20 cellular contexts compared by ENCODE assay signal in genomic region chr7:548401-548800, GRCh38. TPM values are rescaled to one million over a fixed set of nuclear protein-coding genes. Genes with fewer than 3 reads are reported as not detected.
DNase-seq lines count a peak whose midpoint lies in the region; ATAC-seq, FAIRE-seq and TF ChIP-seq lines count a peak whose summit lies in the region.
"Had no signal": no experiment of that assay in that cellular context is flagged by ENCODE, and none has a peak within 500 bp of the region (broad histone marks: within the 10 kb centered on the region; RNA-seq: fewer than 3 reads in every experiment).

No MANE protein-coding gene starts in this region.

- no peak for TF ChIP-seq CTCF in Caco-2 (IDR thresholded peaks at IDR 0.05; ENCODE audit: insufficient read depth in 1 of 2, low read depth in 1 of 2, low read length in 1 of 2, severe bottlenecking in 1 of 2, unreplicated experiment in 1 of 2)
- no peak for TF ChIP-seq CTCF in RWPE1 (conservative IDR thresholded peaks at IDR 0.05; ENCODE audit: low read depth)
- no peak for TF ChIP-seq CTCF in gastrocnemius medialis (IDR thresholded peaks at IDR 0.05 in 4 of 5, conservative IDR thresholded peaks at IDR 0.05 in 1 of 5)

- H3K4ac ChIP-seq in mesenchymal stem cell (ENCODE audit: low read depth in 1 of 2, low read length in 2 of 2): no peak overlapping the region

- no peak overlapping the region for H2BK15ac ChIP-seq in mesenchymal stem cell (ENCODE audit: low read depth, poor library complexity, severe bottlenecking)

- H3K36me3 ChIP-seq in Caco-2 (ENCODE audit: control insufficient read depth, insufficient read depth, low read length): no peaks in the 10 kb centered on the region; the same call in 1 of the 2 replicates
- peaks cover 0 to 12% of the 10 kb centered on the region in 2 experiments for H3K36me3 ChIP-seq in mesenchymal stem cell (ENCODE audit: control insufficient read depth in 1 of 2, insufficient read depth in 2 of 2, low read depth in 1 of 2, low read length in 2 of 2)
- no peaks in the 10 kb centered on the region for H3K36me3 ChIP-seq in small intestine (ENCODE audit: control insufficient read depth in 2 of 2, insufficient read depth in 2 of 2, low read length in 2 of 2)
- H3K36me3 ChIP-seq in gastrocnemius medialis: no peaks in the 10 kb centered on the region
- H3K36me3 ChIP-seq: HAP-1 had no signal

- H2AK5ac ChIP-seq in mesenchymal stem cell (ENCODE audit: low read length, severe bottlenecking): no peak overlapping the region

- 92% methylated on average over 11 of the region's 11 CpGs for WGBS in mesenchymal stem cell
- whole genome bisulfite sequencing in small intestine, 3 donors: 88 to 95% (median 90%) methylated on average over 11 of the region's 11 CpGs

- intact Hi-C loops in Caco-2 (cut with micrococcal nuclease; ENCODE audit: unreplicated experiment) (no loop called here), gastrocnemius medialis (cut with DNase I; ENCODE audit: low total_unique reads) (no loop called here)

- in situ Hi-C loops in gastrocnemius medialis (cut with MboI; ENCODE audit: low sequenced_read_pairs in 4 of 4): no loop called here

- POLR2A ChIA-PET in Caco-2 (lab: Charles Lee) (no interaction called here), RWPE1 (lab: Yijun Ruan, JAX; ENCODE audit: low non-redundant PET) (no interaction called here)

- CTCF ChIA-PET in Caco-2 (lab: Charles Lee) (no interaction called here), RWPE1 (lab: Yijun Ruan, JAX) (no interaction called here)

- H3K4me3 ChIP-seq in Caco-2 (ENCODE audit: low read depth, low read length) (no peak overlapping the region), mesenchymal stem cell (ENCODE audit: insufficient read depth in 1 of 2, low read depth in 1 of 2, low read length in 2 of 2) (no peak overlapping the region), small intestine (ENCODE audit: low read depth in 1 of 2, low read length in 2 of 2) (no peak overlapping the region), gastrocnemius medialis (no peak overlapping the region)
- H3K4me3 ChIP-seq: GM12878, GM23248, HAP-1 had no signal

- H3K36me3 Mint-ChIP-seq in Caco-2 (ENCODE audit: insufficient read depth, unreplicated experiment): peaks cover 6% of the 10 kb centered on the region
- peaks cover 16 to 32% of the 10 kb centered on the region in 2 donors for H3K36me3 Mint-ChIP-seq in stimulated activated naive B cell treated with anti-CD40 and anti-IgM and Interleukin-4, amounts not matched to agents 10 μg/mL and 1 μg/mL and 100 μg/mL, for 72 hours

- H3K27ac ChIP-seq in RWPE1 (peak overlapping the region; percentile 34; the same call in 1 of the 2 replicates), mesenchymal stem cell (ENCODE audit: low read length, poor library complexity, severe bottlenecking) (no peak overlapping the region), small intestine (ENCODE audit: low read depth in 1 of 2, low read length in 1 of 2) (no peak overlapping the region), gastrocnemius medialis (no peak overlapping the region)
- H3K27ac ChIP-seq: C4-2B, GM23248 had no signal

- H3K9ac ChIP-seq in mesenchymal stem cell (ENCODE audit: low read length): no peak overlapping the region
- H3K9ac ChIP-seq: GM23248 had no signal

- no peak for FAIRE-seq in small intestine (lab: Jason Lieb, UNC)
- FAIRE-seq: A204.1, GM12878, GM19239, HepG2 had no signal

- H3K23ac ChIP-seq in mesenchymal stem cell (ENCODE audit: low read length in 2 of 2): no peak overlapping the region

- H3K18ac ChIP-seq in mesenchymal stem cell (ENCODE audit: low read depth in 1 of 2, low read length in 2 of 2): no peak overlapping the region

- no TSS peak for BruUV-seq in Caco-2 (replicated peaks; lab: Mats Ljungman, UMichigan)

- no peaks in the 10 kb centered on the region for H3K27me3 Mint-ChIP-seq in Caco-2 (ENCODE audit: insufficient read depth, unreplicated experiment)
- H3K27me3 Mint-ChIP-seq in stimulated activated naive B cell treated with anti-CD40 and anti-IgM and Interleukin-4, amounts not matched to agents 10 μg/mL and 1 μg/mL and 100 μg/mL, for 72 hours: peaks cover 0 to 3% of the 10 kb centered on the region in 2 donors
- H3K27me3 Mint-ChIP-seq: CD4-positive, alpha-beta T cell; IgD-negative memory B cell had no signal

- H3K27me3 ChIP-seq in Caco-2 (replicated peaks; ENCODE audit: control insufficient read depth, insufficient read depth, low read length) (no peaks in the 10 kb centered on the region), mesenchymal stem cell (ENCODE audit: control insufficient read depth in 1 of 2, insufficient read depth in 1 of 2, low read length in 2 of 2) (peaks cover 0 to 5% of the 10 kb centered on the region in 2 experiments), small intestine (ENCODE audit: control insufficient read depth in 2 of 2, insufficient read depth in 2 of 2, low read length in 2 of 2) (no peaks in the 10 kb centered on the region), gastrocnemius medialis (no peaks in the 10 kb centered on the region)

- H3K9me3 Mint-ChIP-seq in Caco-2 (ENCODE audit: unreplicated experiment): no peaks in the 10 kb centered on the region
- peaks cover 4 to 5% of the 10 kb centered on the region in 2 donors for H3K9me3 Mint-ChIP-seq in stimulated activated naive B cell treated with anti-CD40 and anti-IgM and Interleukin-4, amounts not matched to agents 10 μg/mL and 1 μg/mL and 100 μg/mL, for 72 hours
- H3K9me3 Mint-ChIP-seq: CD4-positive, alpha-beta T cell had no signal

- no peak for TF ChIP-seq POLR2A in gastrocnemius medialis (IDR thresholded peaks at IDR 0.05)

- no peak overlapping the region for H2BK12ac ChIP-seq in mesenchymal stem cell (ENCODE audit: low read length in 2 of 2)

- DNase-seq in Caco-2 (no peak), RWPE1 (ENCODE audit: low spot score) (no peak), mesenchymal stem cell (no peak), small intestine (no peak), DMS 273 treated with DMSO at 0.1 percent for 48 hours (lab: John Stamatoyannopoulos, UW) (no peak), gastrocnemius medialis (no peak)
- DNase-seq in stimulated activated naive B cell treated with anti-CD40 and anti-IgM and Interleukin-4, amounts not matched to agents 10 μg/mL and 1 μg/mL and 100 μg/mL, for 72 hours: no peak
- DNase-seq: ACHN; AML-193; CD4-positive, alpha-beta T cell; DND-41; EL; GM23248 had no signal

- H2AFZ ChIP-seq in mesenchymal stem cell (ENCODE audit: low read depth, low read length): no peak overlapping the region
- H2AFZ ChIP-seq: GM23248 had no signal

- H3K9me3 ChIP-seq in Caco-2: no peaks in the 10 kb centered on the region
- no peaks in the 10 kb centered on the region for H3K9me3 ChIP-seq in mesenchymal stem cell (ENCODE audit: control insufficient read depth, low read length)
- H3K9me3 ChIP-seq in small intestine (ENCODE audit: control insufficient read depth, low read depth): no peaks in the 10 kb centered on the region
- H3K9me3 ChIP-seq in gastrocnemius medialis: no peaks in the 10 kb centered on the region
- H3K9me3 ChIP-seq: HAP-1 had no signal

- peaks cover 5% of the 10 kb centered on the region for H3K4me1 Mint-ChIP-seq in Caco-2 (ENCODE audit: low read depth, unreplicated experiment)
- peaks cover 0 to 2% of the 10 kb centered on the region in 2 donors for H3K4me1 Mint-ChIP-seq in stimulated activated naive B cell treated with anti-CD40 and anti-IgM and Interleukin-4, amounts not matched to agents 10 μg/mL and 1 μg/mL and 100 μg/mL, for 72 hours
- H3K4me1 Mint-ChIP-seq: IgD-negative memory B cell had no signal

- no peak for ATAC-seq in stimulated activated naive B cell treated with anti-CD40 and anti-IgM and Interleukin-4, amounts not matched to agents 10 μg/mL and 1 μg/mL and 100 μg/mL, for 72 hours (replicated peaks)
- ATAC-seq in gastrocnemius medialis: no peak
- ATAC-seq: GM12878, HepG2 had no signal

- peak overlapping the region in 1 of 2 experiments; percentile 28 for H3K14ac ChIP-seq in mesenchymal stem cell (ENCODE audit: low read length in 2 of 2)

- no peak overlapping the region for H2BK5ac ChIP-seq in mesenchymal stem cell (ENCODE audit: low read depth, low read length, poor library complexity, severe bottlenecking)

- no peak overlapping the region for H2BK120ac ChIP-seq in mesenchymal stem cell (ENCODE audit: low read depth, low read length)

- no peak overlapping the region for H3K4me2 ChIP-seq in mesenchymal stem cell (ENCODE audit: low read length, poor library complexity, severe bottlenecking)

- H3K27ac Mint-ChIP-seq in Caco-2 (ENCODE audit: unreplicated experiment): peak overlapping the region; percentile 50
- peak overlapping the region; percentile 56 for H3K27ac Mint-ChIP-seq in stimulated activated naive B cell treated with anti-CD40 and anti-IgM and Interleukin-4, amounts not matched to agents 10 μg/mL and 1 μg/mL and 100 μg/mL, for 72 hours
- H3K27ac Mint-ChIP-seq: CD4-positive, alpha-beta T cell; IgD-negative memory B cell had no signal

- H3K4me3 Mint-ChIP-seq in Caco-2 (ENCODE audit: unreplicated experiment): no peak overlapping the region
- H3K4me3 Mint-ChIP-seq in stimulated activated naive B cell treated with anti-CD40 and anti-IgM and Interleukin-4, amounts not matched to agents 10 μg/mL and 1 μg/mL and 100 μg/mL, for 72 hours: no peak overlapping the region
- H3K4me3 Mint-ChIP-seq: CD4-positive, alpha-beta T cell; IgD-negative memory B cell had no signal

- H4K91ac ChIP-seq in mesenchymal stem cell (ENCODE audit: low read length): peak overlapping the region; percentile 8

- H3K4me1 ChIP-seq in Caco-2 (peaks cover under 1% of the 10 kb centered on the region; the same call in 1 of the 2 replicates), mesenchymal stem cell (ENCODE audit: control insufficient read depth, insufficient read depth, low read depth, low read length) (peaks cover 6% of the 10 kb centered on the region), small intestine (ENCODE audit: control insufficient read depth in 2 of 2, insufficient read depth in 1 of 2, low read depth in 1 of 2, low read length in 1 of 2) (no peaks in the 10 kb centered on the region), gastrocnemius medialis (no peaks in the 10 kb centered on the region)
- H3K4me1 ChIP-seq: HAP-1 had no signal

- H4K8ac ChIP-seq in mesenchymal stem cell (ENCODE audit: low read length): no peak overlapping the region

- no peaks in the 10 kb centered on the region for H3K79me1 ChIP-seq in mesenchymal stem cell (replicated peaks; ENCODE audit: low read length, poor library complexity, severe bottlenecking)

RNA-seq across cellular contexts. Expression of gene PDGFA, which starts 28.8 kb away (rescaled TPM):
- total RNA-seq in Caco-2 (2022): 76.8 and 78.5 TPM in 2 replicates
- polyA plus RNA-seq in mesenchymal stem cell (2013, experiment 1 of 2): 23.5 TPM
- 22.9 TPM for polyA plus RNA-seq in mesenchymal stem cell (2013, experiment 2 of 2)
- 10 to 100 TPM; 17.4 to 38.2 (median 26.5) TPM for polyA plus RNA-seq in small intestine
- total RNA-seq in gastrocnemius medialis: 10 to 100 TPM; 10.8 to 31.7 (median 26.0) TPM
- polyA plus RNA-seq: IgD-negative memory B cell had no signal
